2 cellular contexts compared by ENCODE assay signal in the genomic region with DNA sequence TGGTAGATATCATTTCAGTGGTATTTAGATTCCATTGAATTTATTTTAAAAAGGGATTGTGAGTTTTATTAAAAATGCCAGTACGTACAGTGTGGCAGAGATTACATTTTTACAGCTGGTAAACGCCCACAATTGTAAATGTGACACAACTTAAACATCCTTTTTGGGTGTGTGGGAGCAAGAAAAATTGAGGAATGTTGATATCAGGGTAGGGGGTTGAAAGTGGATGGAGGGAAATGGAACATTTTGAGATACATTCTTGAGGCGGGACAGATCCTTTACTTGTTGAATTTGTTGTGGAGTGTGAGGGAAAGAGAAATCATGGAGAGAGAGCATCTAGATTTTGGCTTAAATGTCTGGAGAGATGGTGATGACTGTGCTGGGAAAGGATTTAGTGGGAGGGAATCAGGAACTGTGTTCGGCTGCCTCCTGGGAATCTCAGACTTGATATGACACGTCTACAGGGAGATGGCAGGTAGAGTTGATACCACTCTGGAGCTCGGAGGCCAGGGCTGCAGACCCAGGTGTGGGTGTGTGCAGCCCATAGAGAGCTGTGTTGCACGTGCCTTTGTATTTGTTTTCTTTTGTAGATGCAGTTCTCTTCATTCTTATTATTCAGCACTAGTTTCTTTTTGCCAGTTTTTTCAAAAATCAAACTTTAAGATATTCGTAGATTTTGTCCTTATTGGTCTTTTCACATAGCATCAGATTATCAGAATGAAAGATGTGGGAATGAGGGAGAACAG.
TF ChIP-seq lines count a peak whose summit lies in the region.

No MANE protein-coding gene starts in this region.

TF ChIP-seq in IMR-90, 13 proteins besides CTCF, POLR2A, EP300 and RAD21:
- TF ChIP-seq FOS (IDR thresholded peaks at IDR 0.05; ENCODE audit: low read depth, low read length) (no peak), BHLHE40 (IDR thresholded peaks at IDR 0.05; ENCODE audit: low read depth, low read length) (no peak), CHD1 (IDR thresholded peaks at IDR 0.05; ENCODE audit: low read depth, low read length) (no peak), NFE2L2 (IDR thresholded peaks at IDR 0.05; ENCODE audit: low read depth, low read length) (no peak), CEBPB (IDR thresholded peaks at IDR 0.05; ENCODE audit: low read depth, low read length) (no peak), MAFK (IDR thresholded peaks at IDR 0.05; ENCODE audit: low read depth, low read length) (no peak), RFX5 (IDR thresholded peaks at IDR 0.05; ENCODE audit: low read depth, low read length) (no peak), MXI1 (IDR thresholded peaks at IDR 0.05; ENCODE audit: borderline replicate concordance, low read depth, low read length) (no peak), USF2 (IDR thresholded peaks at IDR 0.05; ENCODE audit: low read depth, low read length) (no peak), SMC3 (IDR thresholded peaks at IDR 0.05; ENCODE audit: low read depth, low read length) (no peak), MAZ (IDR thresholded peaks at IDR 0.05; ENCODE audit: borderline replicate concordance, low read depth, low read length) (no peak)
- TF ChIP-seq, protein P1, sequence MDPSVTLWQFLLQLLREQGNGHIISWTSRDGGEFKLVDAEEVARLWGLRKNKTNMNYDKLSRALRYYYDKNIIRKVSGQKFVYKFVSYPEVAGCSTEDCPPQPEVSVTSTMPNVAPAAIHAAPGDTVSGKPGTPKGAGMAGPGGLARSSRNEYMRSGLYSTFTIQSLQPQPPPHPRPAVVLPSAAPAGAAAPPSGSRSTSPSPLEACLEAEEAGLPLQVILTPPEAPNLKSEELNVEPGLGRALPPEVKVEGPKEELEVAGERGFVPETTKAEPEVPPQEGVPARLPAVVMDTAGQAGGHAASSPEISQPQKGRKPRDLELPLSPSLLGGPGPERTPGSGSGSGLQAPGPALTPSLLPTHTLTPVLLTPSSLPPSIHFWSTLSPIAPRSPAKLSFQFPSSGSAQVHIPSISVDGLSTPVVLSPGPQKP (IDR thresholded peaks at IDR 0.05; ENCODE audit: borderline replicate concordance, low read depth, low read length): no peak

TF ChIP-seq in GM12878, 131 proteins besides CTCF, POLR2A, EP300 and RAD21:
- peak; percentile 67 to 69; a peak in 3 of 4 replicates for TF ChIP-seq BHLHE40 (IDR thresholded peaks at IDR 0.05; ENCODE audit: borderline replicate concordance in 1 of 2, low read depth in 2 of 2, low read length in 1 of 2)
- TF ChIP-seq TAF1 (IDR thresholded peaks at IDR 0.05; ENCODE audit: borderline replicate concordance, low read depth, low read length): no peak
- TF ChIP-seq MLLT1 (IDR thresholded peaks at IDR 0.05): peak; percentile 47; the same call in 1 of the 2 replicates
- TF ChIP-seq USF1 (IDR thresholded peaks at IDR 0.05; ENCODE audit: borderline replicate concordance, extremely low read length, insufficient read depth, low read depth, low read length): no peak
- TF ChIP-seq IKZF2 (IDR thresholded peaks at IDR 0.05): 0 out of 4 replicates have a peak, but pooled peaks of 1 of the 2 experiments have one; percentile 31
